Comparison of ENCODE assay signal across 1 cellular context in genomic region chr1:19115082-19115808, GRCh38.
TF ChIP-seq lines count a peak whose summit lies in the region.

No MANE protein-coding gene starts in this region.

TF ChIP-seq in K562, 482 proteins besides CTCF, POLR2A, EP300 and RAD21 (continued from another document):
- TF ChIP-seq, protein P1, sequence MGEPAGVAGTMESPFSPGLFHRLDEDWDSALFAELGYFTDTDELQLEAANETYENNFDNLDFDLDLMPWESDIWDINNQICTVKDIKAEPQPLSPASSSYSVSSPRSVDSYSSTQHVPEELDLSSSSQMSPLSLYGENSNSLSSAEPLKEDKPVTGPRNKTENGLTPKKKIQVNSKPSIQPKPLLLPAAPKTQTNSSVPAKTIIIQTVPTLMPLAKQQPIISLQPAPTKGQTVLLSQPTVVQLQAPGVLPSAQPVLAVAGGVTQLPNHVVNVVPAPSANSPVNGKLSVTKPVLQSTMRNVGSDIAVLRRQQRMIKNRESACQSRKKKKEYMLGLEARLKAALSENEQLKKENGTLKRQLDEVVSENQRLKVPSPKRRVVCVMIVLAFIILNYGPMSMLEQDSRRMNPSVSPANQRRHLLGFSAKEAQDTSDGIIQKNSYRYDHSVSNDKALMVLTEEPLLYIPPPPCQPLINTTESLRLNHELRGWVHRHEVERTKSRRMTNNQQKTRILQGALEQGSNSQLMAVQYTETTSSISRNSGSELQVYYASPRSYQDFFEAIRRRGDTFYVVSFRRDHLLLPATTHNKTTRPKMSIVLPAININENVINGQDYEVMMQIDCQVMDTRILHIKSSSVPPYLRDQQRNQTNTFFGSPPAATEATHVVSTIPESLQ (CRISPR knock-in tag; IDR thresholded peaks at IDR 0.05): no peak
- 0 out of 2 replicates have a peak, but pooled peaks have one; percentile 31 for TF ChIP-seq OTX1 (CRISPR knock-in tag; IDR thresholded peaks at IDR 0.05)
- TF ChIP-seq, protein P2, sequence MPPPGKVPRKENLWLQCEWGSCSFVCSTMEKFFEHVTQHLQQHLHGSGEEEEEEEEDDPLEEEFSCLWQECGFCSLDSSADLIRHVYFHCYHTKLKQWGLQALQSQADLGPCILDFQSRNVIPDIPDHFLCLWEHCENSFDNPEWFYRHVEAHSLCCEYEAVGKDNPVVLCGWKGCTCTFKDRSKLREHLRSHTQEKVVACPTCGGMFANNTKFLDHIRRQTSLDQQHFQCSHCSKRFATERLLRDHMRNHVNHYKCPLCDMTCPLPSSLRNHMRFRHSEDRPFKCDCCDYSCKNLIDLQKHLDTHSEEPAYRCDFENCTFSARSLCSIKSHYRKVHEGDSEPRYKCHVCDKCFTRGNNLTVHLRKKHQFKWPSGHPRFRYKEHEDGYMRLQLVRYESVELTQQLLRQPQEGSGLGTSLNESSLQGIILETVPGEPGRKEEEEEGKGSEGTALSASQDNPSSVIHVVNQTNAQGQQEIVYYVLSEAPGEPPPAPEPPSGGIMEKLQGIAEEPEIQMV (tag; conservative IDR thresholded peaks at IDR 0.05; ENCODE audit: low read depth): no peak
- peak; percentile 13 for TF ChIP-seq POLR2B (IDR thresholded peaks at IDR 0.05; ENCODE audit: low read depth, partially characterized antibody)
